In genomic region chr13:39225860-39226259, GRCh38 we compare ENCODE assay signal across 24 cellular contexts.
A peak's percentile ranks its signal among the peaks of the same experiment; 100 is the strongest.
DNase-seq lines count a peak whose midpoint lies in the region; ATAC-seq, FAIRE-seq and TF ChIP-seq lines count a peak whose summit lies in the region.
"Had no signal": no experiment of that assay in that cellular context is flagged by ENCODE, and none has a peak within 500 bp of the region (broad histone marks: within the 10 kb centered on the region; RNA-seq: fewer than 3 reads in every experiment).

No MANE protein-coding gene starts in this region.

- peaks cover 24% of the 10 kb centered on the region for H3K9me3 Mint-ChIP-seq in nephron progenitor cell

- no peak overlapping the region for H3K4me3 ChIP-seq in left ventricle myocardium inferior
- no peak overlapping the region for H3K4me3 ChIP-seq in right cardiac atrium (ENCODE audit: low read length)
- H3K4me3 ChIP-seq in bronchial epithelial cell (ENCODE audit: low read depth, low read length), result no peak overlapping the region
- no peak overlapping the region for H3K4me3 ChIP-seq in tibial artery
- H3K4me3 ChIP-seq: GM23248 had no signal

- intact Hi-C loops in left ventricle myocardium inferior (cut with micrococcal nuclease), result no loop called here
- intact Hi-C loops in right cardiac atrium (cut with DNase I), result no loop called here
- intact Hi-C loops in tibial artery (cut with DNase I; ENCODE audit: low total_unique reads), result no loop called here

- DNase-seq in left ventricle myocardium inferior, result no peak
- DNase-seq in right cardiac atrium, result no peak
- peak; percentile 16 for DNase-seq in bronchial epithelial cell (ENCODE audit: low read depth)
- DNase-seq in nephron progenitor cell, result no peak
- DNase-seq in tibial artery, result no peak
- no peak for DNase-seq in RWPE1 (ENCODE audit: low spot score)
- DNase-seq in activated CD4-positive, CD25-positive, alpha-beta regulatory T cell treated with anti-CD3 and anti-CD28 coated beads, Interleukin-2, amount 50 U/mL, for 72 hours, result no peak
- DNase-seq: ACHN; BE2C; C1 segment of cervical spinal cord; Caco-2; CD4-positive, alpha-beta T cell; GM23248; H7; HFFc6 had no signal

- H3K27me3 Mint-ChIP-seq in nephron progenitor cell (ENCODE audit: low read depth, poor library complexity), result peaks cover 2% of the 10 kb centered on the region

- no peak for TF ChIP-seq CTCF in left ventricle myocardium inferior (IDR thresholded peaks at IDR 0.05; ENCODE audit: borderline replicate concordance)
- no peak for TF ChIP-seq CTCF in bronchial epithelial cell (IDR thresholded peaks at IDR 0.05; ENCODE audit: insufficient read depth, low read length, severe bottlenecking)
- TF ChIP-seq CTCF in nephron progenitor cell (IDR thresholded peaks at IDR 0.05), result no peak
- no peak for TF ChIP-seq CTCF in tibial artery (IDR thresholded peaks at IDR 0.05)
- TF ChIP-seq CTCF in RWPE1 (conservative IDR thresholded peaks at IDR 0.05; ENCODE audit: low read depth), result no peak

- no peaks in the 10 kb centered on the region for H3K4me1 Mint-ChIP-seq in nephron progenitor cell
- H3K4me1 Mint-ChIP-seq: IgD-negative memory B cell had no signal

- CTCF ChIA-PET in RWPE1 (lab: Yijun Ruan, JAX), result interaction anchor here (0.7 to 0.9 kb wide), 3 partner anchors 78 to 909 kb away, joined by 3 to 4 read pairs (median 3); no protein-coding TSS in a partner anchor

- H3K4me1 ChIP-seq in left ventricle myocardium inferior (peaks cover 23% of the 10 kb centered on the region), right cardiac atrium (ENCODE audit: control insufficient read depth, insufficient read depth, low read length) (peaks cover 3% of the 10 kb centered on the region), tibial artery (peaks cover 0 to 21% (median 7%) of the 10 kb centered on the region in 4 donors)
- H3K4me1 ChIP-seq: BE2C, Caco-2 had no signal

- H3K9me3 ChIP-seq in left ventricle myocardium inferior (replicated peaks) (peaks cover 10% of the 10 kb centered on the region), right cardiac atrium (ENCODE audit: control insufficient read depth, low read length) (no peaks in the 10 kb centered on the region), tibial artery (no peaks in the 10 kb centered on the region)
- H3K9me3 ChIP-seq: BE2C had no signal

- H3K36me3 ChIP-seq in left ventricle myocardium inferior (no peaks in the 10 kb centered on the region), bronchial epithelial cell (ENCODE audit: control insufficient read depth, insufficient read depth, low read length) (no peaks in the 10 kb centered on the region), tibial artery (no peaks in the 10 kb centered on the region)
- H3K36me3 ChIP-seq: BE2C had no signal

- H3K27ac ChIP-seq in left ventricle myocardium inferior (replicated peaks) (peak overlapping the region; percentile 37), right cardiac atrium (ENCODE audit: low read length) (no peak overlapping the region), tibial artery (peak overlapping the region; percentile 30 to 61), RWPE1 (no peak overlapping the region)
- H3K27ac ChIP-seq: GM23248 had no signal

- H3K36me3 Mint-ChIP-seq in nephron progenitor cell (ENCODE audit: low read depth), result no peaks in the 10 kb centered on the region
- H3K36me3 Mint-ChIP-seq: IgD-negative memory B cell had no signal

- 86% methylated on average over 4 of the region's 4 CpGs for WGBS in right cardiac atrium

- no peak for ATAC-seq in right cardiac atrium
- ATAC-seq in HG03175 (IDR thresholded peaks at IDR 0.05; ENCODE audit: unreplicated experiment), result no peak
- ATAC-seq: HCT116, HepG2 had no signal

- H3K27me3 ChIP-seq in left ventricle myocardium inferior (ENCODE audit: low read depth) (no peaks in the 10 kb centered on the region), right cardiac atrium (ENCODE audit: control insufficient read depth, insufficient read depth) (no peaks in the 10 kb centered on the region), bronchial epithelial cell (ENCODE audit: control insufficient read depth, insufficient read depth, low read length) (peaks cover 8% of the 10 kb centered on the region), tibial artery (no peaks in the 10 kb centered on the region)
- H3K27me3 ChIP-seq: BE2C had no signal

- POLR2A ChIA-PET in RWPE1 (lab: Yijun Ruan, JAX; ENCODE audit: low non-redundant PET), result no interaction called here

- peak overlapping the region; percentile 34 for H3K27ac Mint-ChIP-seq in nephron progenitor cell
- H3K27ac Mint-ChIP-seq: CD4-positive, alpha-beta T cell; HFFc6; IgD-negative memory B cell had no signal

- no peak for FAIRE-seq in bronchial epithelial cell (lab: Jason Lieb, UNC)
- FAIRE-seq: A204.1, D721Med, G401.6, GM12891, GM18507, HepG2 had no signal

- H3K4me3 Mint-ChIP-seq in nephron progenitor cell, result no peak overlapping the region
- H3K4me3 Mint-ChIP-seq: CD4-positive, alpha-beta T cell; HFFc6; IgD-negative memory B cell had no signal

Comparison
In these comparisons a context has a peak if more than half of its experiments do, and no peak if none do; other contexts are left out.
1. H3K27ac ChIP-seq: peak in left ventricle myocardium inferior (single experiment) and tibial artery (2 of 2); none in right cardiac atrium (single experiment) and RWPE1 (single experiment).